8 cellular contexts compared by ENCODE assay signal in genomic region chr19:16366433-16367268, GRCh38. TPM values are rescaled to one million over a fixed set of nuclear protein-coding genes. Genes with fewer than 3 reads are reported as not detected.
A peak's percentile ranks its signal among the peaks of the same experiment; 100 is the strongest.
DNase-seq lines count a peak whose midpoint lies in the region; ATAC-seq and TF ChIP-seq lines count a peak whose summit lies in the region.

No MANE protein-coding gene starts in this region.

- H3K4me1 ChIP-seq in Karpas-422 (ENCODE audit: low read length): peaks cover 34% of the 10 kb centered on the region
- H3K4me1 ChIP-seq in neuronal stem cell (ENCODE audit: control insufficient read depth in 2 of 2, insufficient read depth in 1 of 2, low read depth in 1 of 2, low read length in 2 of 2): peaks cover 0 to 4% of the 10 kb centered on the region in 2 donors
- H3K4me1 ChIP-seq in adrenal gland (replicated peaks in 1 of 2): peaks cover 8 to 13% of the 10 kb centered on the region in 2 donors

- H4K91ac ChIP-seq in neuronal stem cell (ENCODE audit: low read depth, low read length, poor library complexity): no peak overlapping the region

- no peak overlapping the region for H3K4ac ChIP-seq in neuronal stem cell (ENCODE audit: low read length)

- peak; percentile 65 for DNase-seq in activated CD8-positive, alpha-beta memory T cell treated with anti-CD3 and anti-CD28 coated beads, Interleukin-2, amount 10 ng/mL, durations not matched to agents 7 days and 5 days
- no peak for DNase-seq in activated CD8-positive, alpha-beta memory T cell treated with anti-CD3 and anti-CD28 coated beads for 24 hours
- DNase-seq in Karpas-422 (peak; percentile 61), sciatic nerve (ENCODE audit: low spot score) (no peak), NCI-H82 (lab: John Stamatoyannopoulos, UW) (no peak), neuronal stem cell (ENCODE audit: low spot score) (no peak), adrenal gland (no peak)

- H3K27me3 Mint-ChIP-seq in activated CD8-positive, alpha-beta memory T cell treated with anti-CD3 and anti-CD28 coated beads, Interleukin-2, amount 10 ng/mL, durations not matched to agents 7 days and 5 days: peaks cover 24% of the 10 kb centered on the region
- H3K27me3 Mint-ChIP-seq in activated naive CD4-positive, alpha-beta T cell treated with anti-CD3 and anti-CD28 coated beads, Interleukin-2, amount 50 U/mL, for 24 hours: no peaks in the 10 kb centered on the region

- H3K36me3 Mint-ChIP-seq in activated CD8-positive, alpha-beta memory T cell treated with anti-CD3 and anti-CD28 coated beads, Interleukin-2, amount 10 ng/mL, durations not matched to agents 7 days and 5 days: no peaks in the 10 kb centered on the region
- H3K36me3 Mint-ChIP-seq in activated naive CD4-positive, alpha-beta T cell treated with anti-CD3 and anti-CD28 coated beads, Interleukin-2, amount 50 U/mL, for 24 hours: no peaks in the 10 kb centered on the region

- no peak overlapping the region for H2BK15ac ChIP-seq in neuronal stem cell (ENCODE audit: low read length)

- no peak overlapping the region for H2BK5ac ChIP-seq in neuronal stem cell (ENCODE audit: low read length)

- H3K4me2 ChIP-seq in Karpas-422 (ENCODE audit: low read depth, low read length, poor library complexity, severe bottlenecking): peak overlapping the region; percentile 1
- H3K4me2 ChIP-seq in neuronal stem cell (ENCODE audit: insufficient read depth, low read length, poor library complexity, severe bottlenecking): no peak overlapping the region

- H3K9me3 ChIP-seq in Karpas-422 (ENCODE audit: low read length) (no peaks in the 10 kb centered on the region), neuronal stem cell (replicated peaks in 1 of 2; ENCODE audit: control insufficient read depth in 2 of 2, insufficient read depth in 1 of 2, low read depth in 1 of 2, low read length in 2 of 2) (peaks cover 0 to 1% of the 10 kb centered on the region in 2 donors), adrenal gland (replicated peaks in 1 of 3) (no peaks in the 10 kb centered on the region)

- H3K9me2 ChIP-seq in Karpas-422 (replicated peaks; ENCODE audit: insufficient read depth, low read length): no peaks in the 10 kb centered on the region

- H3K18ac ChIP-seq in neuronal stem cell (ENCODE audit: low read length): no peak overlapping the region

- no peak overlapping the region for H3K4me3 ChIP-seq in Karpas-422 (ENCODE audit: low read length)
- H3K4me3 ChIP-seq in neuronal stem cell (ENCODE audit: low read length in 2 of 2): no peak overlapping the region
- no peak overlapping the region for H3K4me3 ChIP-seq in adrenal gland

- H4K20me1 ChIP-seq in Karpas-422 (ENCODE audit: insufficient read depth, low read depth, low read length): peaks cover 14% of the 10 kb centered on the region; the same call in 1 of the 2 replicates

- H3K9me3 Mint-ChIP-seq in activated CD8-positive, alpha-beta memory T cell treated with anti-CD3 and anti-CD28 coated beads, Interleukin-2, amount 10 ng/mL, durations not matched to agents 7 days and 5 days (ENCODE audit: low read depth): no peaks in the 10 kb centered on the region
- H3K9me3 Mint-ChIP-seq in activated naive CD4-positive, alpha-beta T cell treated with anti-CD3 and anti-CD28 coated beads, Interleukin-2, amount 50 U/mL, for 24 hours: no peaks in the 10 kb centered on the region

- H3K79me1 ChIP-seq in neuronal stem cell (ENCODE audit: low read depth, low read length): no peaks in the 10 kb centered on the region

- no peak overlapping the region for H3K27ac Mint-ChIP-seq in activated CD8-positive, alpha-beta memory T cell treated with anti-CD3 and anti-CD28 coated beads, Interleukin-2, amount 10 ng/mL, durations not matched to agents 7 days and 5 days
- peak overlapping the region; percentile 86 for H3K27ac Mint-ChIP-seq in activated naive CD4-positive, alpha-beta T cell treated with anti-CD3 and anti-CD28 coated beads, Interleukin-2, amount 50 U/mL, for 24 hours

- peak; percentile 21 for ATAC-seq in activated CD8-positive, alpha-beta memory T cell treated with anti-CD3 and anti-CD28 coated beads, Interleukin-2, amount 10 ng/mL, durations not matched to agents 7 days and 5 days
- peak; percentile 44 for ATAC-seq in sciatic nerve

- H3K27me3 ChIP-seq in Karpas-422 (ENCODE audit: low read length) (no peaks in the 10 kb centered on the region), neuronal stem cell (ENCODE audit: control insufficient read depth in 3 of 3, insufficient read depth in 3 of 3, low read depth in 1 of 3, low read length in 3 of 3) (peaks cover 0 to 2% (median 0%) of the 10 kb centered on the region in 3 experiments), adrenal gland (no peaks in the 10 kb centered on the region)

- H3K23ac ChIP-seq in neuronal stem cell (ENCODE audit: low read depth, low read length, poor library complexity): no peak overlapping the region

- CTCF ChIA-PET in activated CD8-positive, alpha-beta memory T cell treated with anti-CD3 and anti-CD28 coated beads, Interleukin-2, amount 10 ng/mL, durations not matched to agents 7 days and 5 days (lab: Charles Lee): interaction anchor here (1.0 to 24.3 kb wide), 8 partner anchors 10 to 119 kb away, joined by 3 to 449 read pairs (median 6); partner anchors contain the start of gene KLF2

- TF ChIP-seq CTCF in adrenal gland (IDR thresholded peaks at IDR 0.05): no peak

- peaks cover 37% of the 10 kb centered on the region for H3K4me1 Mint-ChIP-seq in activated CD8-positive, alpha-beta memory T cell treated with anti-CD3 and anti-CD28 coated beads, Interleukin-2, amount 10 ng/mL, durations not matched to agents 7 days and 5 days
- peaks cover 27% of the 10 kb centered on the region for H3K4me1 Mint-ChIP-seq in activated naive CD4-positive, alpha-beta T cell treated with anti-CD3 and anti-CD28 coated beads, Interleukin-2, amount 50 U/mL, for 24 hours

- no CpG with 5 or more reads among the region's 26 CpGs for WGBS in neuronal stem cell (ENCODE audit: extremely low coverage in 2 of 2, insufficient read length in 2 of 2, insufficient replicate concordance in 1 of 2), 2 donors
- 68 to 79% (median 76%) methylated on average over 26 of the region's 26 CpGs for WGBS in adrenal gland, 4 donors

- no peaks in the 10 kb centered on the region for H3K79me2 ChIP-seq in Karpas-422 (ENCODE audit: low read length)

- H4K8ac ChIP-seq in neuronal stem cell (ENCODE audit: low read depth, low read length): no peak overlapping the region

- intact Hi-C loops in sciatic nerve (cut with DNase I): no loop called here
- intact Hi-C loops in adrenal gland (cut with DNase I): no loop called here

- H3K4me3 Mint-ChIP-seq in activated CD8-positive, alpha-beta memory T cell treated with anti-CD3 and anti-CD28 coated beads, Interleukin-2, amount 10 ng/mL, durations not matched to agents 7 days and 5 days: peak overlapping the region; percentile 57
- peak overlapping the region; percentile 83 for H3K4me3 Mint-ChIP-seq in activated naive CD4-positive, alpha-beta T cell treated with anti-CD3 and anti-CD28 coated beads, Interleukin-2, amount 50 U/mL, for 24 hours

- no peak overlapping the region for H3K14ac ChIP-seq in neuronal stem cell (ENCODE audit: low read length)

- TF ChIP-seq POLR2A in adrenal gland (IDR thresholded peaks at IDR 0.05): no peak

- H2AFZ ChIP-seq in Karpas-422 (ENCODE audit: low read length) (no peak overlapping the region), neuronal stem cell (ENCODE audit: low read length) (no peak overlapping the region)

- H3K9ac ChIP-seq in Karpas-422 (ENCODE audit: low read length) (no peak overlapping the region), neuronal stem cell (ENCODE audit: low read depth, low read length, poor library complexity) (no peak overlapping the region)

- H2BK12ac ChIP-seq in neuronal stem cell (ENCODE audit: low read length): no peak overlapping the region

- peaks cover 4% of the 10 kb centered on the region; the same call in 1 of the 2 replicates for H3K36me3 ChIP-seq in Karpas-422 (ENCODE audit: insufficient read depth, low read length)
- H3K36me3 ChIP-seq in neuronal stem cell (replicated peaks in 1 of 2; ENCODE audit: control insufficient read depth in 2 of 2, insufficient read depth in 2 of 2, low read length in 2 of 2): peaks cover 8 to 24% of the 10 kb centered on the region in 2 donors
- H3K36me3 ChIP-seq in adrenal gland (replicated peaks in 1 of 2): no peaks in the 10 kb centered on the region

- H2AK5ac ChIP-seq in neuronal stem cell (ENCODE audit: low read depth, low read length): no peak overlapping the region

- H2BK120ac ChIP-seq in neuronal stem cell (ENCODE audit: low read depth, low read length): no peak overlapping the region

- peak overlapping the region; percentile 30; the same call in 1 of the 2 replicates for H3K27ac ChIP-seq in Karpas-422 (ENCODE audit: low read length)
- H3K27ac ChIP-seq in neuronal stem cell (replicated peaks; ENCODE audit: low read length): no peak overlapping the region
- peak overlapping the region in 2 of 5 donors; percentile 14 to 28 for H3K27ac ChIP-seq in adrenal gland

RNA-seq across cellular contexts. Expression of gene KLF2, which starts 42.0 kb away (rescaled TPM):
- 100 to 1,000 TPM in 1 of 2 experiments, 10 to 100 TPM in 1; 62.1 to 124 TPM for total RNA-seq in activated CD8-positive, alpha-beta memory T cell treated with anti-CD3 and anti-CD28 coated beads, Interleukin-2, amount 10 ng/mL, durations not matched to agents 7 days and 5 days
- 0.22 TPM in 1 of 2 replicates, not detected in the other for total RNA-seq in Karpas-422 (2014; rRNA removed; shearing (Covaris generic); ENCODE audit: low replicate concordance)
- total RNA-seq in sciatic nerve: 105 TPM
- 0.13 TPM for polyA plus RNA-seq in neuronal stem cell (2013, experiment 1 of 2)
- polyA plus RNA-seq in neuronal stem cell (2013, experiment 2 of 2): 0.12 TPM
- total RNA-seq in adrenal gland: 10 to 100 TPM in 7 of 8 donors, 1 to 10 TPM in 1; 3.4 to 52.3 (median 27.0) TPM
- 10 to 100 TPM in 1 of 3 donors, 1 to 10 TPM in 2; 7.0 to 29.3 (median 9.6) TPM for polyA plus RNA-seq in adrenal gland

Comparison
In these comparisons a context has a peak if more than half of its experiments do, and no peak if none do; other contexts are left out.
1. DNase-seq: peak in activated CD8-positive, alpha-beta memory T cell treated with anti-CD3 and anti-CD28 coated beads, Interleukin-2, amount 10 ng/mL, durations not matched to agents 7 days and 5 days (single experiment) and Karpas-422 (single experiment); none in activated CD8-positive, alpha-beta memory T cell treated with anti-CD3 and anti-CD28 coated beads for 24 hours (single experiment), sciatic nerve (single experiment), NCI-H82 (single experiment), neuronal stem cell (single experiment) and adrenal gland (0 of 7).